In the genomic region with DNA sequence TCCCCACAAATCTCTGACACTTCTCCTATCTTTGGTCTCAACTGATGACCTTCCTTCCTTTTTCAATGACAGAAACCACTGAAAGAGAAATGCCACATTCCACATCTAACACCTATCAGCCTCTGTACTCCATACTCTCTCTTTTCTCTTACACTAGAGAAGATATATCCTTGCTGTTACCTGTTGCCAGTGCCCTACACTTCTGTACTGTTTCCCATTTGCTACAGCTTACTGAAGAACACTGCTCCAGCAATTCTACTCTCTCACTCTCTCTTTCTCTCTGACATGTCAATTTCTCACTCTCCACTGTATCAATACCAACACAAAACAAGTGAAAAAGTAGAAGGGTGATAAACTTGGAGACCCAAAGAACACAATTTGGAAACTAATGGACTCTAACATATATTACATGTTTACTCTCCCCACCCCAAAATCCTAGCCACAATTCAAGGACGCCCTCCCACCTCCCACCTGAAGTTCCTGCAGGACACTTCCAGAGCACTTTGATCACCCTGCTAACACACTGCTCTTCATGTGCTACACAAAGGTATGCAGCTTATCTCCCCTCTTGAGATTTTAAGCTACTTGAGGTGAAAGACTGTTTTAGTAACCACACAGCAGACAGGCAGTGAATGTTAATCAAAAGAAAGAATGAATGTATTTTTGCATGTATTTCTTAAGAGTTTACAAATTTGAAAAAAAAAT, we compare ENCODE assay signal across 22 cellular contexts.
A peak's percentile ranks its signal among the peaks of the same experiment; 100 is the strongest.
DNase-seq lines count a peak whose midpoint lies in the region; ATAC-seq, FAIRE-seq and TF ChIP-seq lines count a peak whose summit lies in the region.
"Had no signal": no experiment of that assay in that cellular context is flagged by ENCODE, and none has a peak within 500 bp of the region (broad histone marks: within the 10 kb centered on the region; RNA-seq: fewer than 3 reads in every experiment).

No MANE protein-coding gene starts in this region.

- no peak overlapping the region for H3K18ac ChIP-seq in mesendoderm (ENCODE audit: low read length)

- no peaks in the 10 kb centered on the region for H3K36me3 ChIP-seq in mesendoderm (ENCODE audit: control insufficient read depth, insufficient read depth, low read length)
- H3K36me3 ChIP-seq: thoracic aorta had no signal

- H3K56ac ChIP-seq in mesendoderm (ENCODE audit: low read length) = no peak overlapping the region

- H3K23ac ChIP-seq in mesendoderm (ENCODE audit: low read length) = no peak overlapping the region

- H2AK5ac ChIP-seq in mesendoderm (ENCODE audit: low read length) = no peak overlapping the region

- H3K79me2 ChIP-seq in mesendoderm (ENCODE audit: control insufficient read depth, insufficient read depth, low read length) = peaks cover 55% of the 10 kb centered on the region

- WGBS in mesendoderm (ENCODE audit: extremely low coverage, insufficient coverage, low lambda C conversion rate) = no CpG with 5 or more reads among the region's 1 CpG

- H3K79me1 ChIP-seq in mesendoderm (ENCODE audit: low read length) = peaks cover 9% of the 10 kb centered on the region

- peak; percentile 9 for FAIRE-seq in GM12892 (lab: Jason Lieb, UNC)

- H3K4me1 ChIP-seq in mesendoderm (ENCODE audit: control insufficient read depth, low read depth, low read length) = peaks cover 6% of the 10 kb centered on the region

- H3K4me2 ChIP-seq in mesendoderm (ENCODE audit: low read length) = no peak overlapping the region

- no peak overlapping the region for H3K4me3 Mint-ChIP-seq in activated naive CD8-positive, alpha-beta T cell treated with anti-CD3 and anti-CD28 coated beads, Interleukin-2, amount 10 ng/mL, durations not matched to agents 7 days and 5 days
- H3K4me3 Mint-ChIP-seq: activated CD8-positive, alpha-beta T cell treated with anti-CD3 and anti-CD28 coated beads for 36 hours had no signal

- peaks cover 36% of the 10 kb centered on the region for H3K4me1 Mint-ChIP-seq in activated naive CD8-positive, alpha-beta T cell treated with anti-CD3 and anti-CD28 coated beads, Interleukin-2, amount 10 ng/mL, durations not matched to agents 7 days and 5 days

- no peaks in the 10 kb centered on the region for H3K27me3 Mint-ChIP-seq in activated naive CD8-positive, alpha-beta T cell treated with anti-CD3 and anti-CD28 coated beads, Interleukin-2, amount 10 ng/mL, durations not matched to agents 7 days and 5 days
- H3K27me3 Mint-ChIP-seq: activated CD8-positive, alpha-beta T cell treated with anti-CD3 and anti-CD28 coated beads for 36 hours had no signal

- H3K27ac ChIP-seq in mesendoderm (ENCODE audit: low read depth, low read length) = no peak overlapping the region
- H3K27ac ChIP-seq: SK-N-MC, skin epidermis, thoracic aorta had no signal

- ATAC-seq in activated naive CD8-positive, alpha-beta T cell treated with anti-CD3 and anti-CD28 coated beads, Interleukin-2, amount 10 ng/mL, durations not matched to agents 7 days and 5 days (ENCODE audit: low read depth) = no peak
- no peak for ATAC-seq in HG03439 (IDR thresholded peaks at IDR 0.05; ENCODE audit: unreplicated experiment)
- ATAC-seq: activated CD8-positive, alpha-beta T cell treated with anti-CD3 and anti-CD28 coated beads for 36 hours; left cardiac atrium had no signal

- no peaks in the 10 kb centered on the region for H3K27me3 ChIP-seq in mesendoderm (ENCODE audit: insufficient read depth, low read length, poor library complexity)

- no peak overlapping the region for H2BK5ac ChIP-seq in mesendoderm (ENCODE audit: low read length)

- no peak overlapping the region for H2BK15ac ChIP-seq in mesendoderm (replicated peaks; ENCODE audit: low read depth)

- H3K36me3 Mint-ChIP-seq in activated naive CD8-positive, alpha-beta T cell treated with anti-CD3 and anti-CD28 coated beads, Interleukin-2, amount 10 ng/mL, durations not matched to agents 7 days and 5 days = peaks cover 4% of the 10 kb centered on the region

- DNase-seq in CD1c-positive myeloid dendritic cell (ENCODE audit: extremely low spot score) (peak; percentile 32), GM12892 (ENCODE audit: insufficient read length) (no peak), mesendoderm (peak; percentile 81), hypothalamus (lab: John Stamatoyannopoulos, UW) (no peak)
- no peak for DNase-seq in activated naive CD8-positive, alpha-beta T cell treated with anti-CD3 and anti-CD28 coated beads, Interleukin-2, amount 10 ng/mL, durations not matched to agents 7 days and 5 days
- DNase-seq in stimulated activated naive CD4-positive, alpha-beta T cell (lab: John Stamatoyannopoulos, UW) = no peak
- DNase-seq: activated CD8-positive, alpha-beta T cell treated with anti-CD3 and anti-CD28 coated beads for 36 hours; activated effector memory CD4-positive, alpha-beta T cell treated with anti-CD3 and anti-CD28 coated beads, Interleukin-2, amount 50 U/mL, for 16 hours; activated T-cell treated with anti-CD3 and anti-CD28 coated beads for 4 hours; AML-193; Calu3; dermis blood vessel endothelial cell; EL; left cardiac atrium; MM.1S; NCI-H1436; NCI-H510A treated with DMSO at 0.1 percent for 48 hours; stimulated activated CD4-positive, alpha-beta T cell treated with anti-CD3 and anti-CD28 coated beads, Interleukin-1b, Interleukin-23, amount 100 ng/mL, for 48 hours had no signal

- H2BK120ac ChIP-seq in mesendoderm (ENCODE audit: low read depth, low read length) = no peak overlapping the region

- POLR2A ChIA-PET in activated naive CD8-positive, alpha-beta T cell treated with anti-CD3 and anti-CD28 coated beads, Interleukin-2, amount 10 ng/mL, durations not matched to agents 7 days and 5 days (lab: Charles Lee) = no interaction called here

- H3K4me3 ChIP-seq in mesendoderm (ENCODE audit: low read length) = no peak overlapping the region
- H3K4me3 ChIP-seq: SK-N-MC, skin epidermis, thoracic aorta had no signal

- H4K5ac ChIP-seq in mesendoderm (ENCODE audit: low read length) = no peak overlapping the region

- TF ChIP-seq POLR2A in GM12892 (IDR thresholded peaks at IDR 0.05; ENCODE audit: low read depth, low read length) = no peak

- no peak overlapping the region for H3K9ac ChIP-seq in mesendoderm (ENCODE audit: low read length)

- H3K9me3 Mint-ChIP-seq in activated naive CD8-positive, alpha-beta T cell treated with anti-CD3 and anti-CD28 coated beads, Interleukin-2, amount 10 ng/mL, durations not matched to agents 7 days and 5 days = no peaks in the 10 kb centered on the region
- H3K9me3 Mint-ChIP-seq: activated CD8-positive, alpha-beta T cell treated with anti-CD3 and anti-CD28 coated beads for 36 hours had no signal

- H3K27ac Mint-ChIP-seq in activated naive CD8-positive, alpha-beta T cell treated with anti-CD3 and anti-CD28 coated beads, Interleukin-2, amount 10 ng/mL, durations not matched to agents 7 days and 5 days = peak overlapping the region; percentile 1
- H3K27ac Mint-ChIP-seq: activated CD8-positive, alpha-beta T cell treated with anti-CD3 and anti-CD28 coated beads for 36 hours had no signal

- no peak overlapping the region for H3K4ac ChIP-seq in mesendoderm (ENCODE audit: low read depth, low read length)

- no peak overlapping the region for H4K8ac ChIP-seq in mesendoderm (ENCODE audit: low read depth, low read length)

Comparison
In these comparisons a context has a peak if more than half of its experiments do, and no peak if none do; other contexts are left out.
1. DNase-seq: peak in CD1c-positive myeloid dendritic cell (single experiment) and mesendoderm (single experiment); none in GM12892 (single experiment), activated naive CD8-positive, alpha-beta T cell treated with anti-CD3 and anti-CD28 coated beads, Interleukin-2, amount 10 ng/mL, durations not matched to agents 7 days and 5 days (single experiment), hypothalamus (0 of 51) and stimulated activated naive CD4-positive, alpha-beta T cell (0 of 6).